ENCODE assay signal across 22 cellular contexts in genomic region chr9:105967798-105968197, GRCh38.
A peak's percentile ranks its signal among the peaks of the same experiment; 100 is the strongest.
DNase-seq lines count a peak whose midpoint lies in the region; TF ChIP-seq lines count a peak whose summit lies in the region.
"Had no signal": no experiment of that assay in that cellular context is flagged by ENCODE, and none has a peak within 500 bp of the region (broad histone marks: within the 10 kb centered on the region; RNA-seq: fewer than 3 reads in every experiment).

No MANE protein-coding gene starts in this region.

- H3K27me3 ChIP-seq in layer of hippocampus (ENCODE audit: control insufficient read depth, insufficient read depth, low read length) = no peaks in the 10 kb centered on the region
- no peaks in the 10 kb centered on the region for H3K27me3 ChIP-seq in testis
- H3K27me3 ChIP-seq: Peyer's patch had no signal

- H3K4me3 ChIP-seq in OCI-LY7 (ENCODE audit: low read depth, low read length, poor library complexity, severe bottlenecking) (no peak overlapping the region), testis (no peak overlapping the region)
- H3K4me3 ChIP-seq: Peyer's patch had no signal

- H3K36me3 ChIP-seq in OCI-LY7 (ENCODE audit: insufficient read depth, low read length) = no peaks in the 10 kb centered on the region
- no peaks in the 10 kb centered on the region for H3K36me3 ChIP-seq in testis (ENCODE audit: low read depth, missing control alignments)
- H3K36me3 ChIP-seq: Peyer's patch had no signal

- H3K4me2 ChIP-seq in OCI-LY7 (ENCODE audit: low read length) = no peak overlapping the region

- no TSS peak for BruUV-seq in OCI-LY7 (replicated peaks; lab: Mats Ljungman, UMichigan)

- TF ChIP-seq CTCF in OCI-LY7 (conservative IDR thresholded peaks at IDR 0.05; ENCODE audit: low read length) = no peak
- TF ChIP-seq CTCF in testis (IDR thresholded peaks at IDR 0.05) = no peak

- H3K27ac ChIP-seq in OCI-LY7 (ENCODE audit: low read depth, low read length, poor library complexity, severe bottlenecking) (no peak overlapping the region), layer of hippocampus (ENCODE audit: low read depth, low read length) (peak overlapping the region; percentile 54), testis (no peak overlapping the region)
- H3K27ac ChIP-seq: Peyer's patch had no signal

- H3K9me3 ChIP-seq in OCI-LY7 (ENCODE audit: low read length) = no peaks in the 10 kb centered on the region
- H3K9me3 ChIP-seq in testis = no peaks in the 10 kb centered on the region
- H3K9me3 ChIP-seq: Peyer's patch had no signal

- H3K4me1 ChIP-seq in OCI-LY7 (ENCODE audit: insufficient read depth, low read length, poor library complexity, severe bottlenecking) (peaks cover 8% of the 10 kb centered on the region), testis (no peaks in the 10 kb centered on the region)
- H3K4me1 ChIP-seq: Peyer's patch had no signal

- POLR2A ChIA-PET in OCI-LY7 (lab: Charles Lee) = interaction anchor here (0.5 kb wide), 1 partner anchor 10 kb away, joined by 5 read pairs; no protein-coding TSS in a partner anchor

- H4K20me1 ChIP-seq in OCI-LY7 (ENCODE audit: insufficient read depth, low read length) = no peaks in the 10 kb centered on the region

- TF ChIP-seq POLR2A in testis (IDR thresholded peaks at IDR 0.05) = no peak

- H2AFZ ChIP-seq in OCI-LY7 (ENCODE audit: low read length) = no peak overlapping the region

- intact Hi-C loops in OCI-LY7 (cut with micrococcal nuclease; ENCODE audit: unreplicated experiment) = no loop called here
- intact Hi-C loops in testis (cut with DNase I; ENCODE audit: low total_unique reads) = no loop called here

- no peaks in the 10 kb centered on the region for H3K9me2 ChIP-seq in OCI-LY7 (ENCODE audit: insufficient read depth, low read length)

- DNase-seq in COR-L47 (lab: John Stamatoyannopoulos, UW) (peak; percentile 34), NCI-H1092 treated with DMSO at 0.1 percent for 48 hours (lab: John Stamatoyannopoulos, UW) (peak; percentile 29), OCI-LY7 (ENCODE audit: low spot score) (peak; percentile 1), testis (no peak), NCI-H2171 treated with DMSO at 0.1 percent for 48 hours (lab: John Stamatoyannopoulos, UW) (no peak), NCI-H1694 treated with DMSO at 0.1 percent for 48 hours (lab: John Stamatoyannopoulos, UW) (no peak)
- no peak for DNase-seq in stimulated activated naive CD4-positive, alpha-beta T cell (lab: John Stamatoyannopoulos, UW)
- DNase-seq: activated CD8-positive, alpha-beta T cell treated with anti-CD3 and anti-CD28 coated beads for 36 hours; activated effector memory CD4-positive, alpha-beta T cell treated with anti-CD3 and anti-CD28 coated beads, Interleukin-2, amount 50 U/mL, for 16 hours; activated naive CD8-positive, alpha-beta T cell treated with anti-CD3 and anti-CD28 coated beads, Interleukin-2, amount 50 U/mL, for 24 hours; effector CD4-positive, alpha-beta T cell; foreskin fibroblast; mesendoderm; NCI-H146; NK-92 treated with Interleukin-12 subunit alpha and Interleukin-12 subunit beta, amount 100 ng/mL, for 24 hours; occipital lobe; Peyer's patch; retina; SIG-M5; small intestine; stimulated activated CD4-positive, alpha-beta T cell treated with anti-CD3 and anti-CD28 coated beads, Interleukin-1b, Interleukin-23, amount 100 ng/mL, for 48 hours had no signal

- H3K79me2 ChIP-seq in OCI-LY7 (ENCODE audit: insufficient read depth, low read depth, low read length) = no peaks in the 10 kb centered on the region

- CTCF ChIA-PET in OCI-LY7 (lab: Charles Lee; ENCODE audit: unreplicated experiment) = no interaction called here

- 80 to 83% methylated on average over 2 of the region's 2 CpGs for WGBS in testis, 2 donors

Comparison
In these comparisons a context has a peak if more than half of its experiments do, and no peak if none do; other contexts are left out.
1. DNase-seq: peak in COR-L47 (single experiment), NCI-H1092 treated with DMSO at 0.1 percent for 48 hours (single experiment) and OCI-LY7 (single experiment); none in testis (single experiment), NCI-H2171 treated with DMSO at 0.1 percent for 48 hours (single experiment), stimulated activated naive CD4-positive, alpha-beta T cell (0 of 6) and NCI-H1694 treated with DMSO at 0.1 percent for 48 hours (single experiment).